Comparison of ENCODE assay signal across 8 cellular contexts in the genomic region with DNA sequence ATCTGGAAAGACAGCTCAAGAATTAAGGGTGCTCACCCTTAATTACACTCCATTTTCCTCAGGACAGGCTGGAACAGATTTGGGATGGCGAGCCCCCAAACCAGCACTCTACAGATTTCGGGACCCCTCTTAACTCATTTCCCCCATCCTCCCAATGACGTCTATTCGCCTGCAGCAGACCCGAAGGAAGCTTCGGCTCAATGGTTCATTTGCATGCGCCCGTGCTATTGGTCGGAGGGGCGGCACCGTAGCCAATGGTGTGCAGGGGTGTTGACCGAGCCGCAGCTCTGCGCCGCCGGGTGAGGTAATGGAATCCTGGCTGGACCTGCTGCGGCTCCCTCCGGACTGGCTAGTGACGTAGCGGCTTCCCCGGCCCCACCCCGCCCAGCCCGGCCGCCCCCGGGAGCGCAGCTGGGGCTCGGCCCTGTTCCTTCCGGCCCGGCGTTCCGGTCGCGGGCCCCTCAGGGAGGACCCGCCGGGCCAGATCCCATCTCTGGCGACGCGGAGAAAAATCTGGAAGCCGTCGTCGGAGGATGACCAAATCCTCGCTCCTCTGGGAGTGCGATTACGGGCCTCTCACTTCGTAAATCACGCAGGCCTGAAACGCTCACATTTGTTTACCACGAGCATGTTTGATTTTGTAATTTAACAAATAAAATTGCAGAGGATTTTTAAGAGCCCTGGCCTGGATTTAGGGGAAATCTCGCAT. TPM values are rescaled to one million over a fixed set of nuclear protein-coding genes. Genes with fewer than 3 reads are reported as not detected.
DNase-seq lines count a peak whose midpoint lies in the region; ATAC-seq, FAIRE-seq and TF ChIP-seq lines count a peak whose summit lies in the region.

No MANE protein-coding gene starts in this region.

- peak; percentile 93 for DNase-seq in GM12891 (ENCODE audit: insufficient read length, low spot score)
- DNase-seq in NCI-H1436 (lab: John Stamatoyannopoulos, UW) = peak; percentile 96
- DNase-seq in SW480 (ENCODE audit: low spot score) = peak; percentile 96
- peak; percentile 98 to 100 (median 99) for DNase-seq in heart left ventricle
- peak; percentile 99 for DNase-seq in posterior vena cava (ENCODE audit: low spot score)
- DNase-seq in ureter (ENCODE audit: low spot score) = peak; percentile 97

- 0 to 1% (median 1%) methylated on average over 49 of the region's 49 CpGs for WGBS in adipose tissue, 3 donors
- WGBS in heart left ventricle, 4 donors = 1 to 3% (median 2%) methylated on average over 18 to 49 of the region's 49 CpGs

- no peaks in the 10 kb centered on the region for H3K36me3 ChIP-seq in heart left ventricle

- H3K4me1 ChIP-seq in heart left ventricle = peaks cover 14 to 63% (median 38%) of the 10 kb centered on the region in 12 donors

- no peaks in the 10 kb centered on the region for H3K9me3 ChIP-seq in heart left ventricle

- intact Hi-C loops in heart left ventricle (cut with DNase I) = loop anchor here in 4 of 10 donors (2.0 kb wide), 2 partner anchors 18 to 36 kb away; a partner anchor contains a TSS
- intact Hi-C loops in posterior vena cava (cut with DNase I) = no loop called here

- FAIRE-seq in GM12891 (lab: Jason Lieb, UNC) = peak; percentile 97

- no peak for TF ChIP-seq POLR2A in GM12891 (IDR thresholded peaks at IDR 0.05; ENCODE audit: low read depth, low read length)
- peak; percentile 85 to 91 for TF ChIP-seq POLR2A in heart left ventricle (IDR thresholded peaks at IDR 0.05)

- ATAC-seq in HG02798 (IDR thresholded peaks at IDR 0.05; ENCODE audit: poor library complexity, unreplicated experiment) (peak; percentile 97), heart left ventricle (peak; percentile 92 to 95 (median 94))

- peak overlapping the region; percentile 71 for H3K27ac ChIP-seq in adipose tissue (ENCODE audit: low read depth, low read length)
- peak overlapping the region; percentile 83 to 98 (median 96) for H3K27ac ChIP-seq in heart left ventricle

- TF ChIP-seq CTCF in heart left ventricle (IDR thresholded peaks at IDR 0.05) = no peak

- H3K4me3 ChIP-seq in heart left ventricle = peak overlapping the region in 10 of 12 donors; percentile 20 to 52 (median 43)

- no peaks in the 10 kb centered on the region for H3K27me3 ChIP-seq in heart left ventricle

TF ChIP-seq in GM12891, 5 proteins besides CTCF, POLR2A, EP300 and RAD21:
- no peak for TF ChIP-seq SPI1 (IDR thresholded peaks at IDR 0.05; ENCODE audit: low read depth, low read length)
- peak; percentile 88 for TF ChIP-seq POU2F2 (IDR thresholded peaks at IDR 0.05; ENCODE audit: low read depth, low read length)

RNA-seq across cellular contexts. Expression of a gene that starts 18.3 kb away (rescaled TPM):
- 22.3 TPM for polyA plus RNA-seq in GM12891 (2012; ENCODE audit: low read depth, missing spikeins)
- polyA plus RNA-seq in adipose tissue (1,000 to 10,000 TPM in 1 of 3 donors, 100 to 1,000 TPM in 1, 10 to 100 TPM in 1; 41.8 to 1,093 (median 360) TPM), heart left ventricle (10 to 100 TPM; 59.5 to 66.3 TPM)
- total RNA-seq in heart left ventricle (100 to 1,000 TPM in 2 of 9 donors, 10 to 100 TPM in 7; 22.0 to 140 (median 42.0) TPM), posterior vena cava (100 to 1,000 TPM; 197 to 567 TPM), ureter (79.2 TPM)

RNA-seq across cellular contexts. Expression of a gene that starts 26.2 kb away (rescaled TPM):
- 1.3 TPM for polyA plus RNA-seq in GM12891 (2012; ENCODE audit: low read depth, missing spikeins)
- polyA plus RNA-seq in adipose tissue = 10 to 100 TPM; 12.6 to 68.3 (median 63.3) TPM
- 10 to 100 TPM; 12.9 to 38.0 (median 17.6) TPM for total RNA-seq in heart left ventricle
- 10 to 100 TPM; 17.8 to 26.5 TPM for polyA plus RNA-seq in heart left ventricle
- total RNA-seq in posterior vena cava = 10 to 100 TPM; 38.0 to 50.6 TPM
- 50.7 TPM for total RNA-seq in ureter

RNA-seq across cellular contexts. Expression of a gene that starts 36.8 kb away (rescaled TPM):
- 34.1 TPM for polyA plus RNA-seq in GM12891 (2012; ENCODE audit: low read depth, missing spikeins)
- polyA plus RNA-seq in adipose tissue (10 to 100 TPM; 34.1 to 68.7 (median 58.5) TPM), heart left ventricle (100 to 1,000 TPM in 1 of 2 donors, 10 to 100 TPM in 1; 22.1 to 108 TPM)
- total RNA-seq in heart left ventricle (10 to 100 TPM; 18.9 to 46.7 (median 24.1) TPM), posterior vena cava (10 to 100 TPM; 26.4 to 30.8 TPM), ureter (27.2 TPM)

RNA-seq across cellular contexts. Expression of a gene that starts 46.6 kb away (rescaled TPM):
- polyA plus RNA-seq in GM12891 (2012; ENCODE audit: low read depth, missing spikeins) = not detected
- polyA plus RNA-seq in adipose tissue (under 1 TPM in 2 of 3 donors, not detected in 1; 0.27 to 0.35 TPM), heart left ventricle (under 1 TPM; 0.08 to 0.65 TPM)
- total RNA-seq in heart left ventricle (under 1 TPM in 3 of 9 donors, not detected in 6; 0.29 to 0.52 (median 0.32) TPM), posterior vena cava (under 1 TPM in 1 of 2 donors, not detected in 1; 0.19 TPM), ureter (0.78 TPM)

Comparison
In these comparisons a context has a peak if more than half of its experiments do, and no peak if none do; other contexts are left out.
1. Peak in every context shown above with its lines: DNase-seq, ATAC-seq, H3K4me3 ChIP-seq and H3K27ac ChIP-seq.